Comparison of ENCODE assay signal across 16 cellular contexts in the genomic region with DNA sequence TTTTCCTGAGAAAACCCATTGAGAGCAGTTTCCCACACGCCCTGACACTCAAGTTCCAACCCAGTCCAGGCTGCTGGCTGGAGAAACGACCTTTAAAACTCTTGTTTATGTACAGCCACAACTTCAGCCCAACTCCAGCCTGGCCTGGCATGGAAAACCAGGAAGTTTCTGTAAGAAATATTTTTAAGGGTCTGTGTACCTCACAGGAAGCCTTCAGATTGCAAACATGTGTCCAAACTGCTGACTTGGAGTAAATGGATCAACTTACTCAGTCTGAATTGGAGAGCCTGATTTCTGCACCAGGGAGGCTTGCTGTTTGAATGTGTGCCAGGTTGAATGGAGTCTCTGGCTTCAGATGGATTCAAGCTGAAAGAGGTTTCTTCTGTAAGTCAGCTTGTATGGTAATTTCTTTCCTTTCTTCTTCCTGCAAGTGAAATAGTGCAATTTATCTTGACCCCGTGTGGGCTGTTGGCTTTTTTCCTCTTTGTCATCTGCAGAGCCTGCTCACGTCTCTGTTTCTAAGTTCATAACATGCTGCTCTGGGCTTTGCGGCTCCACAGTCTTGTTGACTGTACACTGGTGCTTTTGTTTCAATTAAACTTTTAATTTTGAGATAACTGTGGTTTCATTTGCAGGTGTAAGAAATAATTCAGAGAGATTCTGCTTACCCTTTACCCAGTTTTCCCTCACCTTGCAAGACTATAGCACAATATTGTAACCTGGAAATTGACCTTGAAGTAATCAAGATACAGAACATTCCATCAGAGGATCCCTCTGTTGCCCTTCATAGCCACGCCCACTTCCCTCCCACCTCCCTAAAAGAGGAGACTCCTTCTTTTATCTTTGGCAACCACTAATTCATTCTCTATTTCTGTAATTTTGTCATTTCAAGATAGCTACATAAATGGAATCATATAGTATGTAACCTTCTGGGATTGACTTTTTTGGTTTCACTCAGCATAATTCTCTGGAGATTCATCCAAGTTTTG.
DNase-seq lines count a peak whose midpoint lies in the region; ATAC-seq and TF ChIP-seq lines count a peak whose summit lies in the region.
"Had no signal": no experiment of that assay in that cellular context is flagged by ENCODE, and none has a peak within 500 bp of the region (broad histone marks: within the 10 kb centered on the region; RNA-seq: fewer than 3 reads in every experiment).

No MANE protein-coding gene starts in this region.

- ATAC-seq in left ventricle myocardium superior: peak; percentile 74
- ATAC-seq in sciatic nerve: peak; percentile 94
- ATAC-seq in GM18873 (IDR thresholded peaks at IDR 0.05; ENCODE audit: low FRiP score, unreplicated experiment): no peak
- ATAC-seq: HCT116; stimulated activated naive CD8-positive, alpha-beta T cell treated with anti-CD3 and anti-CD28 coated beads, Interleukin-15, Interleukin-2, amounts not matched to agents 100 U/mL and 50 U/mL, for 24 hours had no signal

- no peak overlapping the region for H3K27ac ChIP-seq in RWPE1

- no peak overlapping the region for H3K4me3 Mint-ChIP-seq in brain

- POLR2A ChIA-PET in RWPE1 (lab: Yijun Ruan, JAX; ENCODE audit: low non-redundant PET): no interaction called here

- no peaks in the 10 kb centered on the region for H3K36me3 Mint-ChIP-seq in brain

- peaks cover 0 to 3% (median 0%) of the 10 kb centered on the region in 5 experiments for H3K9me3 Mint-ChIP-seq in brain

- intact Hi-C loops in left ventricle myocardium superior (cut with micrococcal nuclease): no loop called here
- intact Hi-C loops in sciatic nerve (cut with DNase I): no loop called here

- CTCF ChIA-PET in RWPE1 (lab: Yijun Ruan, JAX): no interaction called here

- DNase-seq in DMS53 treated with DMSO at 0.1 percent for 48 hours (lab: John Stamatoyannopoulos, UW; ENCODE audit: unreplicated experiment): peak; percentile 86
- no peak for DNase-seq in left ventricle myocardium superior
- DNase-seq in sciatic nerve (ENCODE audit: low spot score): no peak
- no peak for DNase-seq in NCI-H2227 treated with DMSO at 0.1 percent for 48 hours (lab: John Stamatoyannopoulos, UW)
- DNase-seq in RWPE1 (ENCODE audit: low spot score): no peak
- no peak for DNase-seq in OCI-M2 (lab: John Stamatoyannopoulos, UW; ENCODE audit: unreplicated experiment)
- DNase-seq: activated CD4-positive, alpha-beta T cell treated with anti-CD3 and anti-CD28 coated beads, Interleukin-2, amount 50 U/mL, for 1 hour; activated naive CD4-positive, alpha-beta T cell; MM.1S; NCI-H1930; NCI-H748 treated with DMSO at 0.1 percent for 48 hours; stimulated activated CD4-positive, alpha-beta T cell treated with anti-CD3 and anti-CD28 coated beads, Interleukin-12 subunit alpha, Interleukin-12 subunit beta, amount 100 ng/mL, for 4 hours; stimulated activated naive CD8-positive, alpha-beta T cell treated with anti-CD3 and anti-CD28 coated beads, Interleukin-15, Interleukin-2, amounts not matched to agents 100 U/mL and 50 U/mL, for 24 hours had no signal

- TF ChIP-seq CTCF in brain (conservative IDR thresholded peaks at IDR 0.05) (no peak), RWPE1 (conservative IDR thresholded peaks at IDR 0.05; ENCODE audit: low read depth) (no peak)

- peaks cover 18% of the 10 kb centered on the region for H3K4me1 Mint-ChIP-seq in brain

- peak overlapping the region in 3 of 5 experiments; percentile 75 to 85 (median 80) for H3K27ac Mint-ChIP-seq in brain

- peaks cover 25% of the 10 kb centered on the region for H3K27me3 Mint-ChIP-seq in brain
